1 cellular context compared by ENCODE assay signal in genomic region chr1:228486596-228487335, GRCh38.
A peak's percentile ranks its signal among the peaks of the same experiment; 100 is the strongest.
TF ChIP-seq lines count a peak whose summit lies in the region.

No MANE protein-coding gene starts in this region.

TF ChIP-seq in HepG2, 621 proteins besides CTCF, POLR2A, EP300 and RAD21 (continued from another document and continues in another):
- TF ChIP-seq THAP7 (CRISPR knock-in tag; IDR thresholded peaks at IDR 0.05) (no peak), SP2 (CRISPR knock-in tag; IDR thresholded peaks at IDR 0.05) (peak; percentile 61), ZNF180 (CRISPR knock-in tag; IDR thresholded peaks at IDR 0.05; ENCODE audit: borderline replicate concordance, low read depth) (peak; percentile 94; the same call in 1 of the 2 replicates), BORCS8-MEF2B (CRISPR knock-in tag; IDR thresholded peaks at IDR 0.05) (peak; percentile 94), KAT8 (CRISPR knock-in tag; IDR thresholded peaks at IDR 0.05) (peak; percentile 78), PTBP1 (IDR thresholded peaks at IDR 0.05; ENCODE audit: low read depth, low read length, poor library complexity, severe bottlenecking) (no peak), SRSF1 (optimal IDR thresholded peaks at IDR 0.05; ENCODE audit: low read depth, low read length) (no peak), ZNF567 (CRISPR knock-in tag; IDR thresholded peaks at IDR 0.05; ENCODE audit: borderline replicate concordance) (no peak), PHF8 (CRISPR knock-in tag; IDR thresholded peaks at IDR 0.05) (peak; percentile 83), ZBTB1 (CRISPR knock-in tag; IDR thresholded peaks at IDR 0.05; ENCODE audit: borderline replicate concordance) (peak; percentile 72; the same call in 1 of the 2 replicates), ZNF550 (CRISPR knock-in tag; IDR thresholded peaks at IDR 0.05; ENCODE audit: borderline replicate concordance) (peak; percentile 37; the same call in 1 of the 2 replicates), POGZ (CRISPR knock-in tag; IDR thresholded peaks at IDR 0.05) (no peak), EED (CRISPR knock-in tag; IDR thresholded peaks at IDR 0.05) (no peak; the same call in none of the 2 replicates), PRDM4 (CRISPR knock-in tag; IDR thresholded peaks at IDR 0.05; ENCODE audit: borderline replicate concordance) (no peak), RBAK (CRISPR knock-in tag; IDR thresholded peaks at IDR 0.05) (no peak), ZNF230 (CRISPR knock-in tag; IDR thresholded peaks at IDR 0.05) (peak; percentile 89), ZNF678 (CRISPR knock-in tag; IDR thresholded peaks at IDR 0.05) (peak; percentile 95; the same call in 1 of the 2 replicates), CAMTA2 (CRISPR knock-in tag; IDR thresholded peaks at IDR 0.05; ENCODE audit: borderline replicate concordance) (peak; percentile 88; the same call in 1 of the 2 replicates), HOXA3 (CRISPR knock-in tag; IDR thresholded peaks at IDR 0.05) (peak; percentile 71), ZNF281 (CRISPR knock-in tag; IDR thresholded peaks at IDR 0.05; ENCODE audit: borderline replicate concordance) (peak; percentile 20; the same call in 1 of the 2 replicates), KLF15 (CRISPR knock-in tag; IDR thresholded peaks at IDR 0.05; ENCODE audit: borderline replicate concordance) (peak; percentile 75), NFATC3 (CRISPR knock-in tag; IDR thresholded peaks at IDR 0.05) (peak; percentile 86; the same call in 1 of the 2 replicates), RXRB (CRISPR knock-in tag; IDR thresholded peaks at IDR 0.05; ENCODE audit: borderline replicate concordance) (0 out of 2 replicates have a peak, but pooled peaks have one; percentile 50), ZBTB10 (CRISPR knock-in tag; IDR thresholded peaks at IDR 0.05; ENCODE audit: borderline replicate concordance) (peak; percentile 81), GATAD2A (CRISPR knock-in tag; IDR thresholded peaks at IDR 0.05) (peak; percentile 71), TCF7L2 (IDR thresholded peaks at IDR 0.05; ENCODE audit: low read depth, low read length) (no peak), HNRNPH1 (optimal IDR thresholded peaks at IDR 0.05; ENCODE audit: low read depth, low read length) (no peak), MAFG (CRISPR knock-in tag; IDR thresholded peaks at IDR 0.05) (no peak), ZNF780A (CRISPR knock-in tag; IDR thresholded peaks at IDR 0.05) (no peak), ZBTB14 (CRISPR knock-in tag; IDR thresholded peaks at IDR 0.05) (peak; percentile 96), BATF2 (CRISPR knock-in tag; IDR thresholded peaks at IDR 0.05) (no peak), ZNF570 (CRISPR knock-in tag; IDR thresholded peaks at IDR 0.05; ENCODE audit: borderline replicate concordance) (no peak), ZFP36 (IDR thresholded peaks at IDR 0.05; ENCODE audit: borderline replicate concordance, low read depth, low read length, partially characterized antibody) (no peak), SALL2 (CRISPR knock-in tag; IDR thresholded peaks at IDR 0.05) (peak; percentile 72; the same call in 1 of the 2 replicates), ZNF777 (CRISPR knock-in tag; IDR thresholded peaks at IDR 0.05) (peak; percentile 77), ZNF749 (CRISPR knock-in tag; IDR thresholded peaks at IDR 0.05; ENCODE audit: borderline replicate concordance) (no peak), MAFK (conservative IDR thresholded peaks at IDR 0.05 in 1 of 2, IDR thresholded peaks at IDR 0.05 in 1 of 2; ENCODE audit: low read length in 2 of 2) (no peak), TFDP2 (CRISPR knock-in tag; IDR thresholded peaks at IDR 0.05) (peak; percentile 74), AFF4 (CRISPR knock-in tag; IDR thresholded peaks at IDR 0.05) (no peak), ZMAT5 (CRISPR knock-in tag; IDR thresholded peaks at IDR 0.05; ENCODE audit: borderline replicate concordance, low read depth) (no peak)
